In the genomic region with DNA sequence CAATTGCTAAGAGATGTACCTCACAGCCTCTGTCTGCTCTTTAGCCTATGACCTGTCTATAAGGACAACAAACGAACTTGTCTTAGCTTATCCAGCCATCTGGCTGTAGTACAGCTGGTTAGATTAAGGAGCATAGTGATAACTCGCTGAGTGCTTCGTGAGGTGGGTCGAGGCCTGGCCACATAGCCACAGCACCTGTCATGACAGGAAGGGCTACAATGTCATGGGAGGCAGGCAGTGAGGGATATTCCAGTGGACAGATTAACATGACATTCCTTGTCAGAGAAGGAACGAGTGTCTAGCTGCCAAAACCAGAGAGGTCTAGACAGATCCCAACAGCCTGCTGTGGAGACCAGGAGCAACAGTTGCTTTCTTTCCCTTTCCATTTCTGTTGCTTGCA, we compare ENCODE assay signal across 33 cellular contexts.
"Had no signal": no experiment of that assay in that cellular context is flagged by ENCODE, and none has a peak within 500 bp of the region (broad histone marks: within the 10 kb centered on the region; RNA-seq: fewer than 3 reads in every experiment).

No MANE protein-coding gene starts in this region.

- H3K27me3 Mint-ChIP-seq: activated CD4-positive, alpha-beta memory T cell treated with anti-CD3 and anti-CD28 coated beads, Interleukin-2, amount 10 ng/mL, durations not matched to agents 7 days and 5 days; activated naive CD4-positive, alpha-beta T cell treated with anti-CD3 and anti-CD28 coated beads, Interleukin-2, amount 10 ng/mL, durations not matched to agents 7 days and 5 days had no signal

- H3K36me3 Mint-ChIP-seq: activated CD8-positive, alpha-beta memory T cell treated with anti-CD3 and anti-CD28 coated beads, Interleukin-2, amount 10 ng/mL, durations not matched to agents 7 days and 5 days; activated naive CD4-positive, alpha-beta T cell treated with anti-CD3 and anti-CD28 coated beads, Interleukin-2, amount 10 ng/mL, durations not matched to agents 7 days and 5 days; activated naive CD8-positive, alpha-beta T cell; brain; T-cell had no signal

- H3K4me3 Mint-ChIP-seq: activated CD4-positive, alpha-beta memory T cell treated with anti-CD3 and anti-CD28 coated beads, Interleukin-2, amount 10 ng/mL, durations not matched to agents 7 days and 5 days; activated CD8-positive, alpha-beta memory T cell treated with anti-CD3 and anti-CD28 coated beads, Interleukin-2, amount 10 ng/mL, durations not matched to agents 7 days and 5 days; activated naive CD4-positive, alpha-beta T cell treated with anti-CD3 and anti-CD28 coated beads, Interleukin-2, amount 10 ng/mL, durations not matched to agents 7 days and 5 days; activated naive CD8-positive, alpha-beta T cell; activated naive CD8-positive, alpha-beta T cell treated with anti-CD3 and anti-CD28 coated beads, Interleukin-2, amount 50 U/mL, for 24 hours; brain; T-cell; T-helper 17 cell had no signal

- H3K27ac Mint-ChIP-seq: activated CD4-positive, alpha-beta memory T cell treated with anti-CD3 and anti-CD28 coated beads, Interleukin-2, amount 10 ng/mL, durations not matched to agents 7 days and 5 days; activated CD8-positive, alpha-beta memory T cell treated with anti-CD3 and anti-CD28 coated beads, Interleukin-2, amount 10 ng/mL, durations not matched to agents 7 days and 5 days; activated naive CD4-positive, alpha-beta T cell treated with anti-CD3 and anti-CD28 coated beads, Interleukin-2, amount 10 ng/mL, durations not matched to agents 7 days and 5 days; activated naive CD8-positive, alpha-beta T cell; activated naive CD8-positive, alpha-beta T cell treated with anti-CD3 and anti-CD28 coated beads, Interleukin-2, amount 50 U/mL, for 24 hours; brain; T-cell; T-helper 17 cell had no signal

- ATAC-seq: activated CD8-positive, alpha-beta memory T cell treated with anti-CD3 and anti-CD28 coated beads, Interleukin-2, amount 10 ng/mL, durations not matched to agents 7 days and 5 days; activated naive CD8-positive, alpha-beta T cell treated with anti-CD3 and anti-CD28 coated beads, Interleukin-2, amount 50 U/mL, for 24 hours; Panc1; SK-N-SH treated with all-trans-retinoic acid at 6 μM for 48 hours; T-cell; T-helper 17 cell had no signal

- H3K27ac ChIP-seq: VCaP had no signal

- H3K36me3 ChIP-seq: MG63 had no signal

- H3K9me3 Mint-ChIP-seq: activated naive CD4-positive, alpha-beta T cell treated with anti-CD3 and anti-CD28 coated beads, Interleukin-2, amount 10 ng/mL, durations not matched to agents 7 days and 5 days had no signal

- DNase-seq: activated CD4-positive, alpha-beta memory T cell treated with anti-CD3 and anti-CD28 coated beads, Interleukin-2, amount 10 ng/mL, durations not matched to agents 7 days and 5 days; activated CD4-positive, alpha-beta T cell treated with anti-CD3 and anti-CD28 coated beads for 1 hour; activated CD4-positive, alpha-beta T cell treated with anti-CD3 and anti-CD28 coated beads for 48 hours; activated CD4-positive, CD25-positive, alpha-beta regulatory T cell; activated CD8-positive, alpha-beta memory T cell treated with anti-CD3 and anti-CD28 coated beads for 24 hours; activated CD8-positive, alpha-beta memory T cell treated with anti-CD3 and anti-CD28 coated beads, Interleukin-2, amount 10 ng/mL, durations not matched to agents 7 days and 5 days; activated CD8-positive, alpha-beta memory T cell treated with anti-CD3 and anti-CD28 coated beads, Interleukin-2, amount 50 U/mL, for 48 hours; activated effector memory CD4-positive, alpha-beta T cell treated with Interleukin-2 at 50 U/mL for 16 hours; activated naive CD4-positive, alpha-beta T cell treated with anti-CD3 and anti-CD28 coated beads, Interleukin-2, amount 10 ng/mL, durations not matched to agents 7 days and 5 days; activated naive CD8-positive, alpha-beta T cell treated with anti-CD3 and anti-CD28 coated beads, Interleukin-2, amount 50 U/mL, for 24 hours; activated T-cell treated with anti-CD3 and anti-CD28 coated beads, Interleukin-2, amount 50 U/mL, for 48 hours; anterior cingulate cortex; central memory CD4-positive, alpha-beta T cell; Kasumi-1; KG1; MG63; MV-4-11; NCI-H1092; NCI-H1436 treated with DMSO at 0.1 percent for 48 hours; NCI-H1694 treated with DMSO at 0.1 percent for 48 hours; NCI-H2029; NCI-H345; NCI-H526 treated with DMSO at 0.1 percent for 48 hours; NCI-H774; SHP77 treated with DMSO at 0.1 percent for 48 hours; T-cell; T-helper 17 cell; T-helper 9 cell had no signal

- H3K4me1 Mint-ChIP-seq: activated CD4-positive, alpha-beta memory T cell treated with anti-CD3 and anti-CD28 coated beads, Interleukin-2, amount 10 ng/mL, durations not matched to agents 7 days and 5 days; activated CD8-positive, alpha-beta memory T cell treated with anti-CD3 and anti-CD28 coated beads, Interleukin-2, amount 10 ng/mL, durations not matched to agents 7 days and 5 days; activated naive CD4-positive, alpha-beta T cell treated with anti-CD3 and anti-CD28 coated beads, Interleukin-2, amount 10 ng/mL, durations not matched to agents 7 days and 5 days; activated naive CD8-positive, alpha-beta T cell treated with anti-CD3 and anti-CD28 coated beads, Interleukin-2, amount 50 U/mL, for 24 hours; brain; T-cell; T-helper 17 cell had no signal

- H3K9me3 ChIP-seq: MG63 had no signal

- H3K4me3 ChIP-seq: MG63 had no signal
